ENCODE assay signal across 23 cellular contexts in genomic region chr1:223847781-223848345, GRCh38. TPM values are rescaled to one million over a fixed set of nuclear protein-coding genes. Genes with fewer than 3 reads are reported as not detected.
A peak's percentile ranks its signal among the peaks of the same experiment; 100 is the strongest.
DNase-seq lines count a peak whose midpoint lies in the region; ATAC-seq and TF ChIP-seq lines count a peak whose summit lies in the region.
"Had no signal": no experiment of that assay in that cellular context is flagged by ENCODE, and none has a peak within 500 bp of the region (broad histone marks: within the 10 kb centered on the region; RNA-seq: fewer than 3 reads in every experiment).

No MANE protein-coding gene starts in this region.

- no peak for TF ChIP-seq POLR2A in erythroblast (IDR thresholded peaks at IDR 0.05; ENCODE audit: low read length)

- H3K9me3 Mint-ChIP-seq in activated T-cell treated with anti-CD3 and anti-CD28 coated beads, Interleukin-2, amount 50 U/mL, for 24 hours = peaks cover 2% of the 10 kb centered on the region
- H3K9me3 Mint-ChIP-seq: effector memory CD8-positive, alpha-beta T cell had no signal

- peak overlapping the region; percentile 98 to 99 for H3K27ac ChIP-seq in thoracic aorta
- H3K27ac ChIP-seq: HL-60 had no signal

- no peak overlapping the region for H3K4me3 Mint-ChIP-seq in activated T-cell treated with anti-CD3 and anti-CD28 coated beads, Interleukin-2, amount 50 U/mL, for 24 hours
- peak overlapping the region; percentile 12 for H3K4me3 Mint-ChIP-seq in T-helper 17 cell

- no peaks in the 10 kb centered on the region for H3K27me3 ChIP-seq in thoracic aorta (replicated peaks; ENCODE audit: insufficient read depth)
- H3K27me3 ChIP-seq: heart left ventricle had no signal

- H3K9me3 ChIP-seq in T-helper 17 cell (ENCODE audit: control insufficient read depth, low read length, poor library complexity, severe bottlenecking) (no peaks in the 10 kb centered on the region), thoracic aorta (no peaks in the 10 kb centered on the region)
- H3K9me3 ChIP-seq: heart left ventricle, prostate gland had no signal

- H3K36me3 ChIP-seq in thoracic aorta = no peaks in the 10 kb centered on the region
- H3K36me3 ChIP-seq: heart left ventricle, prostate gland had no signal

- no peak for DNase-seq in activated T-cell treated with anti-CD3 and anti-CD28 coated beads, Interleukin-2, amount 50 U/mL, for 24 hours
- no peak for DNase-seq in activated T-cell treated with anti-CD3 and anti-CD28 coated beads, Interleukin-2, amount 50 U/mL, for 48 hours
- no peak for DNase-seq in T-helper 17 cell
- peak; percentile 43 to 58 for DNase-seq in erythroblast (lab: John Stamatoyannopoulos, UW)
- no peak for DNase-seq in thoracic aorta (ENCODE audit: low spot score)
- no peak for DNase-seq in kidney glomerular epithelial cell (lab: John Stamatoyannopoulos, UW)
- no peak for DNase-seq in DMS114 treated with DMSO at 0.1 percent for 48 hours (lab: John Stamatoyannopoulos, UW; ENCODE audit: unreplicated experiment)
- DNase-seq: activated T-cell treated with anti-CD3 and anti-CD28 coated beads, Interleukin-2, amount 50 U/mL, for 1 hour; C1 segment of cervical spinal cord; DMS79 treated with DMSO at 0.1 percent for 48 hours; effector memory CD8-positive, alpha-beta T cell; GOT3; heart left ventricle; KBM-7; NCI-H187; NCI-H345; nephron progenitor cell; NK-92 treated with Interleukin-12 subunit alpha and Interleukin-12 subunit beta, amount 100 ng/mL, for 24 hours; small intestine; stimulated activated CD4-positive, alpha-beta T cell treated with anti-CD3 and anti-CD28 coated beads, Interleukin-4, amount 100 ng/mL, for 24 hours had no signal

- TF ChIP-seq CTCF in thoracic aorta (IDR thresholded peaks at IDR 0.05) = no peak

- no peak overlapping the region for H3K4me3 ChIP-seq in thoracic aorta
- H3K4me3 ChIP-seq: prostate gland had no signal

- peaks cover 15% of the 10 kb centered on the region for H3K36me3 Mint-ChIP-seq in activated T-cell treated with anti-CD3 and anti-CD28 coated beads, Interleukin-2, amount 50 U/mL, for 24 hours (ENCODE audit: low read depth)
- H3K36me3 Mint-ChIP-seq in T-helper 17 cell (ENCODE audit: low read depth) = peaks cover 6% of the 10 kb centered on the region

- peaks cover 12 to 24% of the 10 kb centered on the region in 2 donors for H3K4me1 ChIP-seq in thoracic aorta (ENCODE audit: control insufficient read depth in 1 of 2, low read depth in 2 of 2)
- H3K4me1 ChIP-seq: prostate gland had no signal

- H3K4me1 Mint-ChIP-seq in activated T-cell treated with anti-CD3 and anti-CD28 coated beads, Interleukin-2, amount 50 U/mL, for 24 hours (ENCODE audit: low read depth) = peaks cover 33% of the 10 kb centered on the region
- peaks cover 26% of the 10 kb centered on the region for H3K4me1 Mint-ChIP-seq in T-helper 17 cell

- H3K27ac Mint-ChIP-seq in activated T-cell treated with anti-CD3 and anti-CD28 coated beads, Interleukin-2, amount 50 U/mL, for 24 hours = peak overlapping the region; percentile 15
- peak overlapping the region; percentile 92 for H3K27ac Mint-ChIP-seq in T-helper 17 cell
- H3K27ac Mint-ChIP-seq: nephron progenitor cell had no signal

- peaks cover 3% of the 10 kb centered on the region for H3K27me3 Mint-ChIP-seq in activated T-cell treated with anti-CD3 and anti-CD28 coated beads, Interleukin-2, amount 50 U/mL, for 24 hours
- peaks cover 10% of the 10 kb centered on the region for H3K27me3 Mint-ChIP-seq in T-helper 17 cell
- H3K27me3 Mint-ChIP-seq: effector memory CD8-positive, alpha-beta T cell had no signal

- ATAC-seq in T-helper 17 cell (no peak), thoracic aorta (ENCODE audit: insufficient number of reproducible peaks, low FRiP score, low read depth) (no peak), HG03565 (IDR thresholded peaks at IDR 0.05; ENCODE audit: unreplicated experiment) (no peak)
- ATAC-seq: effector memory CD8-positive, alpha-beta T cell; heart left ventricle had no signal

RNA-seq across cellular contexts. Expression of gene TP53BP2, which starts 2.1 kb away (rescaled TPM):
- total RNA-seq in T-helper 17 cell = 100 to 1,000 TPM in 1 of 2 donors, 10 to 100 TPM in 1; 97.6 to 136 TPM
- 10 to 100 TPM; 63.1 to 88.9 TPM for total RNA-seq in thoracic aorta

Comparison
In these comparisons a context has a peak if more than half of its experiments do, and no peak if none do; other contexts are left out.
1. DNase-seq: peak in erythroblast (2 of 2); none in activated T-cell treated with anti-CD3 and anti-CD28 coated beads, Interleukin-2, amount 50 U/mL, for 24 hours (single experiment), activated T-cell treated with anti-CD3 and anti-CD28 coated beads, Interleukin-2, amount 50 U/mL, for 48 hours (0 of 2), T-helper 17 cell (0 of 3), thoracic aorta (single experiment), kidney glomerular epithelial cell (single experiment) and DMS114 treated with DMSO at 0.1 percent for 48 hours (single experiment).